ENCODE assay signal across 1 cellular context in genomic region chrX:41333994-41334865, GRCh38.
TF ChIP-seq lines count a peak whose summit lies in the region.

TSS of gene DDX3X (plus strand) at chrX:41334162. CDS start at chrX:41334253, 91 bp downstream.

TF ChIP-seq in HepG2, 621 proteins besides CTCF, POLR2A, EP300 and RAD21 (continued from another document and continues in another):
- TF ChIP-seq RARA (CRISPR knock-in tag; IDR thresholded peaks at IDR 0.05) (no peak; the same call in 1 of the 2 replicates), TEAD3 (CRISPR knock-in tag; optimal IDR thresholded peaks at IDR 0.05; ENCODE audit: borderline replicate concordance) (peak; percentile 60), ZSCAN21 (CRISPR knock-in tag; IDR thresholded peaks at IDR 0.05; ENCODE audit: borderline replicate concordance) (0 out of 2 replicates have a peak, but pooled peaks have one; percentile 19), HDAC2 (CRISPR knock-in tag; IDR thresholded peaks at IDR 0.05) (no peak), ZKSCAN1 (IDR thresholded peaks at IDR 0.05; ENCODE audit: low read length) (no peak), ZNF614 (CRISPR knock-in tag; IDR thresholded peaks at IDR 0.05; ENCODE audit: borderline replicate concordance) (no peak), NPAS2 (CRISPR knock-in tag; IDR thresholded peaks at IDR 0.05; ENCODE audit: borderline replicate concordance) (no peak), RBFOX2 (IDR thresholded peaks at IDR 0.05; ENCODE audit: low read depth, low read length) (peak; percentile 96), PHB2 (IDR thresholded peaks at IDR 0.05; ENCODE audit: partially characterized antibody) (no peak), BRD4 (CRISPR knock-in tag; IDR thresholded peaks at IDR 0.05) (no peak), POLR2AphosphoS2 (IDR thresholded peaks at IDR 0.05; ENCODE audit: low read depth, low read length) (peak; percentile 84; the same call in 1 of the 2 replicates), ZKSCAN5 (CRISPR knock-in tag; IDR thresholded peaks at IDR 0.05) (no peak), MYPOP (CRISPR knock-in tag; IDR thresholded peaks at IDR 0.05) (no peak), ZBTB38 (CRISPR knock-in tag; IDR thresholded peaks at IDR 0.05) (no peak), KLF6 (CRISPR knock-in tag; IDR thresholded peaks at IDR 0.05) (no peak), RCOR2 (CRISPR knock-in tag; IDR thresholded peaks at IDR 0.05) (no peak), ZNF878 (CRISPR knock-in tag; IDR thresholded peaks at IDR 0.05) (no peak), TFDP1 (CRISPR knock-in tag; IDR thresholded peaks at IDR 0.05; ENCODE audit: borderline replicate concordance) (peak; percentile 5; the same call in 1 of the 2 replicates), MYC (CRISPR knock-in tag; IDR thresholded peaks at IDR 0.05; ENCODE audit: borderline replicate concordance) (peak; percentile 50; the same call in 1 of the 2 replicates), HHEX (CRISPR knock-in tag; IDR thresholded peaks at IDR 0.05) (no peak), FOXC1 (CRISPR knock-in tag; IDR thresholded peaks at IDR 0.05; ENCODE audit: borderline replicate concordance) (no peak), ZGPAT (CRISPR knock-in tag; IDR thresholded peaks at IDR 0.05) (peak; percentile 28; the same call in 1 of the 2 replicates), ZNF230 (CRISPR knock-in tag; IDR thresholded peaks at IDR 0.05) (no peak), HMGXB4 (CRISPR knock-in tag; IDR thresholded peaks at IDR 0.05; ENCODE audit: borderline replicate concordance in 1 of 2, low read depth in 1 of 2) (peak; percentile 13 to 26; a peak in 2 of 4 replicates), POLR2AphosphoS5 (IDR thresholded peaks at IDR 0.05; ENCODE audit: low read depth, low read length) (peak; percentile 98), E2F5 (CRISPR knock-in tag; conservative IDR thresholded peaks at IDR 0.05) (no peak), KLF11 (CRISPR knock-in tag; IDR thresholded peaks at IDR 0.05) (no peak), SIN3B (IDR thresholded peaks at IDR 0.05; ENCODE audit: low read length) (no peak), ZNF687 (CRISPR knock-in tag; IDR thresholded peaks at IDR 0.05) (peak; percentile 60), AKAP8 (CRISPR knock-in tag; IDR thresholded peaks at IDR 0.05) (no peak)
- TF ChIP-seq, protein P1, sequence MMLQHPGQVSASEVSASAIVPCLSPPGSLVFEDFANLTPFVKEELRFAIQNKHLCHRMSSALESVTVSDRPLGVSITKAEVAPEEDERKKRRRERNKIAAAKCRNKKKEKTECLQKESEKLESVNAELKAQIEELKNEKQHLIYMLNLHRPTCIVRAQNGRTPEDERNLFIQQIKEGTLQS (CRISPR knock-in tag; IDR thresholded peaks at IDR 0.05), result no peak
- TF ChIP-seq, protein P2, sequence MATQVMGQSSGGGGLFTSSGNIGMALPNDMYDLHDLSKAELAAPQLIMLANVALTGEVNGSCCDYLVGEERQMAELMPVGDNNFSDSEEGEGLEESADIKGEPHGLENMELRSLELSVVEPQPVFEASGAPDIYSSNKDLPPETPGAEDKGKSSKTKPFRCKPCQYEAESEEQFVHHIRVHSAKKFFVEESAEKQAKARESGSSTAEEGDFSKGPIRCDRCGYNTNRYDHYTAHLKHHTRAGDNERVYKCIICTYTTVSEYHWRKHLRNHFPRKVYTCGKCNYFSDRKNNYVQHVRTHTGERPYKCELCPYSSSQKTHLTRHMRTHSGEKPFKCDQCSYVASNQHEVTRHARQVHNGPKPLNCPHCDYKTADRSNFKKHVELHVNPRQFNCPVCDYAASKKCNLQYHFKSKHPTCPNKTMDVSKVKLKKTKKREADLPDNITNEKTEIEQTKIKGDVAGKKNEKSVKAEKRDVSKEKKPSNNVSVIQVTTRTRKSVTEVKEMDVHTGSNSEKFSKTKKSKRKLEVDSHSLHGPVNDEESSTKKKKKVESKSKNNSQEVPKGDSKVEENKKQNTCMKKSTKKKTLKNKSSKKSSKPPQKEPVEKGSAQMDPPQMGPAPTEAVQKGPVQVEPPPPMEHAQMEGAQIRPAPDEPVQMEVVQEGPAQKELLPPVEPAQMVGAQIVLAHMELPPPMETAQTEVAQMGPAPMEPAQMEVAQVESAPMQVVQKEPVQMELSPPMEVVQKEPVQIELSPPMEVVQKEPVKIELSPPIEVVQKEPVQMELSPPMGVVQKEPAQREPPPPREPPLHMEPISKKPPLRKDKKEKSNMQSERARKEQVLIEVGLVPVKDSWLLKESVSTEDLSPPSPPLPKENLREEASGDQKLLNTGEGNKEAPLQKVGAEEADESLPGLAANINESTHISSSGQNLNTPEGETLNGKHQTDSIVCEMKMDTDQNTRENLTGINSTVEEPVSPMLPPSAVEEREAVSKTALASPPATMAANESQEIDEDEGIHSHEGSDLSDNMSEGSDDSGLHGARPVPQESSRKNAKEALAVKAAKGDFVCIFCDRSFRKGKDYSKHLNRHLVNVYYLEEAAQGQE (IDR thresholded peaks at IDR 0.05; ENCODE audit: borderline replicate concordance in 1 of 2, low read depth in 1 of 2, low read length in 2 of 2), result peak in 1 of 2 experiments; percentile 31; a peak in 1 of 4 replicates
- TF ChIP-seq, protein P3, sequence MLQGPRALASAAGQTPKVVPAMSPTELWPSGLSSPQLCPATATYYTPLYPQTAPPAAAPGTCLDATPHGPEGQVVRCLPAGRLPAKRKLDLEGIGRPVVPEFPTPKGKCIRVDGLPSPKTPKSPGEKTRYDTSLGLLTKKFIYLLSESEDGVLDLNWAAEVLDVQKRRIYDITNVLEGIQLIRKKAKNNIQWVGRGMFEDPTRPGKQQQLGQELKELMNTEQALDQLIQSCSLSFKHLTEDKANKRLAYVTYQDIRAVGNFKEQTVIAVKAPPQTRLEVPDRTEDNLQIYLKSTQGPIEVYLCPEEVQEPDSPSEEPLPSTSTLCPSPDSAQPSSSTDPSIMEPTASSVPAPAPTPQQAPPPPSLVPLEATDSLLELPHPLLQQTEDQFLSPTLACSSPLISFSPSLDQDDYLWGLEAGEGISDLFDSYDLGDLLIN (CRISPR knock-in tag; IDR thresholded peaks at IDR 0.05; ENCODE audit: borderline replicate concordance), result no peak
- TF ChIP-seq, protein P4, sequence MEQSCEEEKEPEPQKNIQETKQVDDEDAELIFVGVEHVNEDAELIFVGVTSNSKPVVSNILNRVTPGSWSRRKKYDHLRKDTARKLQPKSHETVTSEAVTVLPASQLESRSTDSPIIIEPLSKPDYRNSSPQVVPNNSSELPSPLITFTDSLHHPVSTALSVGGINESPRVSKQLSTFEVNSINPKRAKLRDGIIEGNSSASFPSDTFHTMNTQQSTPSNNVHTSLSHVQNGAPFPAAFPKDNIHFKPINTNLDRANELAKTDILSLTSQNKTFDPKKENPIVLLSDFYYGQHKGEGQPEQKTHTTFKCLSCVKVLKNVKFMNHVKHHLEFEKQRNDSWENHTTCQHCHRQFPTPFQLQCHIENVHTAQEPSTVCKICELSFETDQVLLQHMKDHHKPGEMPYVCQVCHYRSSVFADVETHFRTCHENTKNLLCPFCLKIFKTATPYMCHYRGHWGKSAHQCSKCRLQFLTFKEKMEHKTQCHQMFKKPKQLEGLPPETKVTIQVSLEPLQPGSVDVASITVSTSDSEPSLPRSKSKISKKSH (CRISPR knock-in tag; IDR thresholded peaks at IDR 0.05; ENCODE audit: borderline replicate concordance), result no peak
- TF ChIP-seq, protein P5, sequence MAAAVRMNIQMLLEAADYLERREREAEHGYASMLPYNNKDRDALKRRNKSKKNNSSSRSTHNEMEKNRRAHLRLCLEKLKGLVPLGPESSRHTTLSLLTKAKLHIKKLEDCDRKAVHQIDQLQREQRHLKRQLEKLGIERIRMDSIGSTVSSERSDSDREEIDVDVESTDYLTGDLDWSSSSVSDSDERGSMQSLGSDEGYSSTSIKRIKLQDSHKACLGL (CRISPR knock-in tag; IDR thresholded peaks at IDR 0.05), result no peak
